Comparison of ENCODE assay signal across 16 cellular contexts in the genomic region with DNA sequence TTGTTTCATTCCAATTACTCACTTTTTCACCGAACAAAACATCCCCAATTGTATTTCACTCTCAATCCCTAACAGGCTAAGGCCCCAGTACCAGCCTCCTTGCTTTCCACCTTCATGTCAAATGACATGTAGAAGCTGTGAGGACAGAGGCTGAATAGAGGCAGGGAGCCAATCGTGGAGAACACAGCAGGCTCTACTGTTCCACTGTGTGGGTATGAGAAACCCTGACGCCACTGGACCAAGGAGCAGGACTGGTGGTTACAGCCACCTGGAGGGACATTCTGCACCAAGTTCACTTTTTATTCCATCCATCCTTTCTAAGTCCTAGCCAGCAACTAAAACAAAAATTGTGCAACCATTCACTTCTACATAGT.
"Had no signal": no experiment of that assay in that cellular context is flagged by ENCODE, and none has a peak within 500 bp of the region (broad histone marks: within the 10 kb centered on the region; RNA-seq: fewer than 3 reads in every experiment).

No MANE protein-coding gene starts in this region.

- H3K4me3 ChIP-seq: esophagus squamous epithelium, ovary, skin epidermis, spleen, suprapubic skin had no signal

- H3K4me1 ChIP-seq: esophagus squamous epithelium, spleen, suprapubic skin had no signal

- H3K36me3 ChIP-seq: esophagus squamous epithelium, ovary, spleen, suprapubic skin had no signal

- H3K9me3 ChIP-seq: esophagus squamous epithelium, ovary had no signal

- DNase-seq: cerebellar nuclear complex; cortex of kidney; effector memory CD8-positive, alpha-beta T cell; erythroblast; esophagus squamous epithelium; foreskin melanocyte; mesendoderm; naive thymus-derived CD8-positive, alpha-beta T cell; nephron progenitor cell; ovary; right cardiac atrium; spleen; stimulated activated naive B cell treated with anti-CD40 and anti-IgM and Interleukin-4, amounts not matched to agents 10 μg/mL and 1 μg/mL and 100 μg/mL, for 72 hours; trophoblast cell had no signal

- H3K27ac ChIP-seq: esophagus squamous epithelium, ovary, skin epidermis, spleen, suprapubic skin had no signal

- H3K27me3 ChIP-seq: esophagus squamous epithelium, ovary, spleen, suprapubic skin had no signal

- ATAC-seq: effector memory CD8-positive, alpha-beta T cell; naive thymus-derived CD8-positive, alpha-beta T cell; right cardiac atrium; stimulated activated naive B cell treated with anti-CD40 and anti-IgM and Interleukin-4, amounts not matched to agents 10 μg/mL and 1 μg/mL and 100 μg/mL, for 72 hours had no signal
